In the genomic region with DNA sequence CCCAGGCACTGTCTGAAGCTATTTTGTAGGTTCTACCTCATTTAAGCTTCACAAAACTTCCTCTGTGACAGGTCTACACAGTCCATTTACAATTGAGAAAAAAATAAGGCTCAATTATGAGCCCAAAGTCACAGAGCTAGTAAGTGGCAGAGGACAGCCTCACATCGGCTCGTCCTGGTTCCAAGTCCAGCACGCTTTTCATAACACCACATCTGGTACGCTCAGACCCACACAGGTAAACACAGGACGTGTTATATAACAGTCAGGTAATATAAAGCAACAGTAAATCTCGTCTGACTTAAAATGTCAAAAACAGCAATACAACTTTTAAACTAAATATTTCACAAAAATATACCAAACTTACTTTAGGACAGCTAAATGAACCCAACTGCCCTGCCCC, we compare ENCODE assay signal across 15 cellular contexts.
"Had no signal": no experiment of that assay in that cellular context is flagged by ENCODE, and none has a peak within 500 bp of the region (broad histone marks: within the 10 kb centered on the region; RNA-seq: fewer than 3 reads in every experiment).

No MANE protein-coding gene starts in this region.

- H3K27me3 ChIP-seq: colonic mucosa, esophagus muscularis mucosa, tibial nerve had no signal

- ATAC-seq: activated CD4-positive, CD25-positive, alpha-beta regulatory T cell treated with anti-CD3 and anti-CD28 coated beads, Interleukin-2, amount 50 U/mL, for 24 hours; right cardiac atrium had no signal

- H3K4me3 ChIP-seq: colonic mucosa, esophagus muscularis mucosa, prostate gland, tibial nerve had no signal

- FAIRE-seq: small intestine had no signal

- DNase-seq: activated effector memory CD4-positive, alpha-beta T cell treated with Interleukin-2 at 50 U/mL for 16 hours; activated naive CD4-positive, alpha-beta T cell treated with anti-CD3 and anti-CD28 coated beads, Interleukin-2, amount 50 U/mL, for 16 hours; central memory CD4-positive, alpha-beta T cell; colonic mucosa; hypothalamus; mesendoderm; right cardiac atrium; small intestine; stimulated activated CD4-positive, alpha-beta T cell treated with anti-CD3 and anti-CD28 coated beads, Interleukin-4, amount 100 ng/mL, for 24 hours; stimulated activated naive CD4-positive, alpha-beta T cell; T-helper 9 cell had no signal

- H3K4me1 ChIP-seq: prostate gland had no signal

- H3K36me3 ChIP-seq: colonic mucosa, esophagus muscularis mucosa, prostate gland, tibial nerve had no signal

- H3K27ac ChIP-seq: colonic mucosa, esophagus muscularis mucosa, prostate gland, tibial nerve had no signal

- H3K9me3 ChIP-seq: colonic mucosa, esophagus muscularis mucosa, prostate gland, tibial nerve had no signal
